In the genomic region with DNA sequence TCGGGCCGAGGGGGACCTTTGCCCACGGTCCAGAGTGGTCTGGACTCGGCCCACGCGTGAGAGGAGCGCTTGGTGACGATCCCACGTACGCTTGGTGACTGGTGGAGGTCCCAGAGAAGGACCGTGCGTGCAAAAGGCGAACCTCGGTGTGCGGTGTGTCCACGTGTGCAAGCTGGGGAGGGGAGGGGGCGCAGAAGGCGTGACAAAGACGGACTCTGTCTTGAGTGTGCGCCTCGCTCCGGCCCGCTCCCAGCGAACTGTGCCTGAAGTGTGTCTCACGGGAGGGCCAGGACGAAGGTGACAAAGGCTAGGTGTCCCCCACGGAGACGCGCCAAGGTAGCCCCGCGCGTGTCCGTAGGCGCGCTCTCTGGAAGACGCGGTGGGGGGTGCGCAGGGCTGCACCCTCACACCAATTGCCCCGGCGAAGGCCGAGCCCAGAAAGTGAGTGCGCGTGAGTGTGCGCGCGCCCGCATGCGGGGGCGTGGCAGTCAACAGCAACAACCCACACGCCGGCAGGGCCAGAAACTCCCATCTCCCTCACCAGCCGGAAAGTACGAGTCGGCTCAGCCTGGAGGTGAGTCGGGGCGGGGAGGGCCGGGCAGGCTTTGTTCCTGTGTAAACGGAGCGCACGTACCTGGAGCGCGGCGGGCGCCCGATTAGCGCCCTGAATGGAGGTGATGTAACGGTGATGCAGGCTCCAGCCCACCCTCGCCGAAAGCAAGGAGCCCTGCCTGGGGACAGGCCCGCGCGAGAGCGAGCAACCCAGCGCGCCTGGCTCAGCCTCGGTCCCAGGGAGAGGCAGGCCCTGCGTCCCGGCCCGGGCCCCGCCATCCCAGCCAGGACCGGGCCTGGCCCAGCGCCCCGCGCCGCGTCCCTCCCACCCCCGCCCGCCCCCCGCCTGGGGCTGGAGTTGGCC, we compare ENCODE assay signal across 1 cellular context.
TF ChIP-seq lines count a peak whose summit lies in the region.

A gene with protein sequence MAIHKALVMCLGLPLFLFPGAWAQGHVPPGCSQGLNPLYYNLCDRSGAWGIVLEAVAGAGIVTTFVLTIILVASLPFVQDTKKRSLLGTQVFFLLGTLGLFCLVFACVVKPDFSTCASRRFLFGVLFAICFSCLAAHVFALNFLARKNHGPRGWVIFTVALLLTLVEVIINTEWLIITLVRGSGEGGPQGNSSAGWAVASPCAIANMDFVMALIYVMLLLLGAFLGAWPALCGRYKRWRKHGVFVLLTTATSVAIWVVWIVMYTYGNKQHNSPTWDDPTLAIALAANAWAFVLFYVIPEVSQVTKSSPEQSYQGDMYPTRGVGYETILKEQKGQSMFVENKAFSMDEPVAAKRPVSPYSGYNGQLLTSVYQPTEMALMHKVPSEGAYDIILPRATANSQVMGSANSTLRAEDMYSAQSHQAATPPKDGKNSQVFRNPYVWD (plus strand): TSS at position 521 of the 916 bp plus-strand sequence. CDS start 7,689 bp downstream, outside the sequence.

TF ChIP-seq in GM12878, 131 proteins besides CTCF, POLR2A, EP300 and RAD21:
- TF ChIP-seq NFIC (IDR thresholded peaks at IDR 0.05; ENCODE audit: low read depth, low read length), result no peak
- TF ChIP-seq IKZF1 (conservative IDR thresholded peaks at IDR 0.05), result 0 out of 2 replicates have a peak, but pooled peaks have one; percentile 18
- TF ChIP-seq FOS (IDR thresholded peaks at IDR 0.05; ENCODE audit: borderline replicate concordance, extremely low read depth, insufficient read length), result no peak
- TF ChIP-seq BACH1 (IDR thresholded peaks at IDR 0.05; ENCODE audit: borderline replicate concordance), result no peak
- TF ChIP-seq LARP7 (IDR thresholded peaks at IDR 0.05), result peak; percentile 35; the same call in 1 of the 2 replicates
- TF ChIP-seq EGR1 (IDR thresholded peaks at IDR 0.05; ENCODE audit: borderline replicate concordance in 1 of 2, low read depth in 2 of 2, low read length in 2 of 2), result peak in 1 of 2 experiments; percentile 57; a peak in 1 of 3 replicates
